ENCODE assay signal across 8 cellular contexts in the genomic region with DNA sequence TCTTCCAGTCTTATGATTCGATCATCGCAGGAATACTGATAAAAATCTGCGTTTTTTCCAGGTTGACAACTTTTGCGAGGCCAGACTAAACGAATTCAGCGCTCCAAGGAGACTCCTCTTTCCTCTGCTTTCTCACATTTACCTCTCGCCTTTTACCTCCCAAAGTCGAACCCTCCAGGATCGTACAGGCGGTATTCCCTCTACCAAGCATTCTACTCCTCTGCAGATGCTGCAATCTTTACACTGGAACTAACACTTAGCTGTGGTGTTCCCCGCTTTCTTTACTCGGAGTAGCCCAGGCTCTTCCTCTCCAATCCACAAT. TPM values are rescaled to one million over a fixed set of nuclear protein-coding genes. Genes with fewer than 3 reads are reported as not detected.
DNase-seq lines count a peak whose midpoint lies in the region; ATAC-seq and TF ChIP-seq lines count a peak whose summit lies in the region.

No MANE protein-coding gene starts in this region.

- no peak for TF ChIP-seq CTCF in right lobe of liver (IDR thresholded peaks at IDR 0.05)
- no peak for TF ChIP-seq CTCF in upper lobe of left lung (IDR thresholded peaks at IDR 0.05)

- ATAC-seq in HG03159 (IDR thresholded peaks at IDR 0.05; ENCODE audit: unreplicated experiment), result peak; percentile 5
- ATAC-seq in right lobe of liver, result peak in 3 of 4 donors; percentile 13 to 43 (median 23)
- no peak for ATAC-seq in upper lobe of left lung (ENCODE audit: low FRiP score in 2 of 2)

- DNase-seq in NCI-H345 (lab: John Stamatoyannopoulos, UW), result peak; percentile 27
- DNase-seq in NCI-H345 treated with DMSO at 0.1 percent for 48 hours (lab: John Stamatoyannopoulos, UW; ENCODE audit: unreplicated experiment), result no peak
- DNase-seq in right lobe of liver, result no peak
- DNase-seq in upper lobe of left lung, result no peak
- DNase-seq in amniotic stem cell (lab: John Stamatoyannopoulos, UW), result no peak
- no peak for DNase-seq in D341Med (ENCODE audit: low spot score)

- intact Hi-C loops in right lobe of liver (cut with DNase I), result no loop called here

- no peak for TF ChIP-seq POLR2A in right lobe of liver (IDR thresholded peaks at IDR 0.05)
- TF ChIP-seq POLR2A in upper lobe of left lung (IDR thresholded peaks at IDR 0.05), result no peak

- H3K9me3 ChIP-seq in right lobe of liver (no peaks in the 10 kb centered on the region), upper lobe of left lung (no peaks in the 10 kb centered on the region)

- under 1% methylated on average over 12 of the region's 12 CpGs for WGBS in right lobe of liver (ENCODE audit: insufficient coverage, low coverage, low lambda C conversion rate, missing lambda C conversion rate)
- WGBS in upper lobe of left lung, 2 donors, result 0 to 1% methylated on average over 12 of the region's 12 CpGs

- peak overlapping the region; percentile 97 for H3K27ac ChIP-seq in angular gyrus (ENCODE audit: low read depth, low read length)
- H3K27ac ChIP-seq in right lobe of liver, result peak overlapping the region; percentile 77 to 91 (median 91)
- peak overlapping the region; percentile 87 to 96 (median 92) for H3K27ac ChIP-seq in upper lobe of left lung

- H3K4me3 ChIP-seq in right lobe of liver, result peak overlapping the region; percentile 74
- H3K4me3 ChIP-seq in upper lobe of left lung, result peak overlapping the region; percentile 43 to 96 (median 81)

- no peaks in the 10 kb centered on the region for H3K27me3 ChIP-seq in right lobe of liver
- no peaks in the 10 kb centered on the region for H3K27me3 ChIP-seq in upper lobe of left lung

- H3K36me3 ChIP-seq in right lobe of liver, result peaks cover 0 to 11% (median under 1%) of the 10 kb centered on the region in 4 donors
- H3K36me3 ChIP-seq in upper lobe of left lung, result peaks cover 0 to 26% (median 8%) of the 10 kb centered on the region in 4 donors

- H3K4me1 ChIP-seq in right lobe of liver (peaks cover 0 to 48% (median 11%) of the 10 kb centered on the region in 4 donors), upper lobe of left lung (peaks cover 25 to 52% (median 36%) of the 10 kb centered on the region in 4 donors)

- TF ChIP-seq EP300 in upper lobe of left lung (IDR thresholded peaks at IDR 0.05), result no peak

RNA-seq across cellular contexts. Expression of gene NUDT5, which starts 0.4 kb away (rescaled TPM):
- total RNA-seq in right lobe of liver (10 to 100 TPM; 48.6 to 64.3 (median 55.8) TPM), upper lobe of left lung (10 to 100 TPM; 13.5 to 50.4 (median 45.4) TPM)

RNA-seq across cellular contexts. Expression of gene CDC123, which starts 0.7 kb away (rescaled TPM):
- total RNA-seq in right lobe of liver (10 to 100 TPM; 29.5 to 46.3 (median 33.0) TPM), upper lobe of left lung (10 to 100 TPM; 19.9 to 57.5 (median 42.6) TPM)

Comparison
In these comparisons a context has a peak if more than half of its experiments do, and no peak if none do; other contexts are left out.
1. ATAC-seq: peak in HG03159 (single experiment) and right lobe of liver (3 of 4); none in upper lobe of left lung (0 of 2).
2. Peak in every context shown above with its lines, with median percentiles within 50 percentile points of each other: H3K27ac ChIP-seq.